Comparison of ENCODE assay signal across 13 cellular contexts in the genomic region with DNA sequence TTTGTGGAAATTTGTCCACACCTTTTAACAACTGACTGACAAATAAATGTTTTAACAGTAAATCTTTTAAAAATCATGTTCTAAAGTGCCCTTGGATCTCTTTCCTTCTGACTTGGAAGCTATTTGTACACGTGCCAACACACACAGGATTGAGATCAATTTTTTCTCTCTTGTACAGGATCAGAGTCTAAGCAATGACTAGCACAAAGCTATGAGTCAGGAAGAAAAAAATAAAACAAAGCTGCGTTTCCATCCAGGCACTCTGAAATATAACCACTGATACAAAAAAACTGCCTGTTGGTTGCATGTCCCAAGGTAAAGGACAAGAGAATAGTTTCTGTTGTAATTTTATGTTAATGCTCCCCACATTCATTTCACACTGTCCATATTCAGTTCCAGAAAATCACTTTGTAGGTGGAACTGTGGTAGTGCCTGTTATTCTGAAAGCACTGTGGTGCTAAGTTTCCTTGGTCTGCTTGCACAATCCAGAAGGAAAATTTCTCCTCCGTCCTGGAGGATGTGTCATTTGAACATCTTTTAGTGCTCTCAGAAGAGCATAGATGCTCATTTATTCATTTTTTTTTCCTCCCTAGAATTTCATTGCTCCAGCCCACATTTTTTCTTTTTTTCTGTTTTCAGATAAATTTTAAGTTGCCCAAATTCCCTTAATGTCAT.
DNase-seq lines count a peak whose midpoint lies in the region; TF ChIP-seq lines count a peak whose summit lies in the region.
"Had no signal": no experiment of that assay in that cellular context is flagged by ENCODE, and none has a peak within 500 bp of the region (broad histone marks: within the 10 kb centered on the region; RNA-seq: fewer than 3 reads in every experiment).

No MANE protein-coding gene starts in this region.

- peak overlapping the region; percentile 20 for H3K4me3 Mint-ChIP-seq in osteocyte (ENCODE audit: unreplicated experiment)

- no peaks in the 10 kb centered on the region for H3K9me2 ChIP-seq in Karpas-422 (replicated peaks; ENCODE audit: insufficient read depth, low read length)

- H3K27ac Mint-ChIP-seq in osteocyte (ENCODE audit: unreplicated experiment): peak overlapping the region; percentile 69

- no peak overlapping the region for H3K4me2 ChIP-seq in Karpas-422 (ENCODE audit: low read depth, low read length, poor library complexity, severe bottlenecking)

- H3K9ac ChIP-seq in Karpas-422 (ENCODE audit: low read length): no peak overlapping the region

- no peaks in the 10 kb centered on the region for H3K79me2 ChIP-seq in Karpas-422 (ENCODE audit: low read length)

- H2AFZ ChIP-seq in Karpas-422 (ENCODE audit: low read length): no peak overlapping the region

- no peaks in the 10 kb centered on the region for H4K20me1 ChIP-seq in Karpas-422 (ENCODE audit: insufficient read depth, low read depth, low read length)

- no peaks in the 10 kb centered on the region for H3K36me3 Mint-ChIP-seq in osteocyte (ENCODE audit: unreplicated experiment)

- H3K4me3 ChIP-seq in foreskin fibroblast (ENCODE audit: low read depth in 1 of 2, low read length in 2 of 2) (no peak overlapping the region), Karpas-422 (ENCODE audit: low read length) (no peak overlapping the region)
- H3K4me3 ChIP-seq: ovary had no signal

- no peak for TF ChIP-seq CTCF in VCaP (conservative IDR thresholded peaks at IDR 0.05)
- no peak for TF ChIP-seq CTCF in foreskin fibroblast (IDR thresholded peaks at IDR 0.05; ENCODE audit: low read depth, low read length)
- no peak for TF ChIP-seq CTCF in osteocyte (IDR thresholded peaks at IDR 0.05)

- no peaks in the 10 kb centered on the region for H3K36me3 ChIP-seq in Karpas-422 (ENCODE audit: insufficient read depth, low read length)
- H3K36me3 ChIP-seq: ovary had no signal

- H3K27me3 ChIP-seq in Karpas-422 (ENCODE audit: low read length): no peaks in the 10 kb centered on the region
- H3K27me3 ChIP-seq: ovary had no signal

- 0 out of 2 replicates have a peak, but pooled peaks cover 6% of the 10 kb centered on the region for H3K9me3 ChIP-seq in Karpas-422 (ENCODE audit: low read length)
- H3K9me3 ChIP-seq: ovary had no signal

- no peaks in the 10 kb centered on the region for H3K27me3 Mint-ChIP-seq in osteocyte (ENCODE audit: unreplicated experiment)

- H3K27ac ChIP-seq in VCaP (peak overlapping the region; percentile 88), Karpas-422 (ENCODE audit: low read length) (no peak overlapping the region)
- H3K27ac ChIP-seq: ovary had no signal

- H3K4me1 Mint-ChIP-seq in osteocyte (ENCODE audit: unreplicated experiment): peaks cover 38% of the 10 kb centered on the region

- H3K9me3 Mint-ChIP-seq in osteocyte (ENCODE audit: unreplicated experiment): no peaks in the 10 kb centered on the region

- DNase-seq in AG08395 (ENCODE audit: low spot score) (peak; percentile 39), foreskin fibroblast (peak; percentile 9 to 49), osteocyte (ENCODE audit: extremely low spot score, unreplicated experiment) (no peak), occipital lobe (lab: John Stamatoyannopoulos, UW) (no peak), Karpas-422 (no peak)
- no peak for DNase-seq in stimulated activated CD4-positive, alpha-beta T cell treated with anti-CD3 and anti-CD28 coated beads, Interleukin-4, amount 100 ng/mL, for 1 hour
- DNase-seq in activated CD4-positive, alpha-beta T cell treated with anti-CD3 and anti-CD28 coated beads for 4 hours: no peak
- DNase-seq: activated CD4-positive, CD25-positive, alpha-beta regulatory T cell; activated naive CD4-positive, alpha-beta T cell treated with Interleukin-2 at 50 U/mL for 16 hours; NCI-H1092 treated with DMSO at 0.1 percent for 48 hours; ovary; stimulated activated CD8-positive, alpha-beta memory T cell treated with anti-CD3 and anti-CD28 coated beads, Interleukin-4, amount 100 ng/mL, for 48 hours had no signal

- H3K4me1 ChIP-seq in Karpas-422 (ENCODE audit: low read length): no peaks in the 10 kb centered on the region

Comparison
In these comparisons a context has a peak if more than half of its experiments do, and no peak if none do; other contexts are left out.
1. DNase-seq: peak in AG08395 (single experiment) and foreskin fibroblast (2 of 2); none in osteocyte (single experiment), occipital lobe (single experiment), Karpas-422 (single experiment), stimulated activated CD4-positive, alpha-beta T cell treated with anti-CD3 and anti-CD28 coated beads, Interleukin-4, amount 100 ng/mL, for 1 hour (single experiment) and activated CD4-positive, alpha-beta T cell treated with anti-CD3 and anti-CD28 coated beads for 4 hours (0 of 2).